8 cellular contexts compared by ENCODE assay signal in the genomic region with DNA sequence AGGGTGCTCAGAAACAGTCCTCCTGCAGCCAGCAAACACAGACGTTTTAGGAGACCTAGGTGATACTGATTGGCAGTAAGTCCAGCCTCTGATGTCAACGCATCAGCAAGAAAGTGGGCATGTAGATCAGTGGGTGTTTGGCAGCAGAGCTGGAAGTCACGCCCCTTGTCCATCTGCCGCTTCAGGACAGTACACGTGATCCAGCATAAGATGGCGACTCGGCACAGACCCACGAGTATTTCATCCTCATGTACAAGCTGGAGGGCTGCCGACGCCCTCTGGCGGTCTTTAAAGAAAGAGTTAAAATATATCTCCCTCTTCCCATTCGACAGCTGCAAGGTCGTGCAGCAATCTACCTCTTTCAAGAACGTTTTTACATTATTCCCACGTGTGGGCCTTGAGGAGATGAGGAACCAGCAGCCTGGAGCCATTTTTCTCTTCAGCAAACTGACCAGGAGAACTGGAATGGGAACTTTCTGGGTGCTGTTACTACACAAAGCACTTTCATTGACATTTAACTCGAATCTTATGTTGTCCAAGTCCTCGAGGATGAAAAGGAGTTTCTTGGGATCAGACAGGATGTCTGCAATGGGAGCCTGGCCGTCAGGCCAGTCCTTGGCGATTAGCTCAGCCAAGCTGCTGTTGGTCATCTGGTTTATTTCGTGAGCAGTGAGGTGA. TPM values are rescaled to one million over a fixed set of nuclear protein-coding genes. Genes with fewer than 3 reads are reported as not detected.
DNase-seq lines count a peak whose midpoint lies in the region; ATAC-seq and TF ChIP-seq lines count a peak whose summit lies in the region.

No MANE protein-coding gene starts in this region.

- intact Hi-C loops in esophagus squamous epithelium (cut with DNase I) = no loop called here
- intact Hi-C loops in ovary (cut with DNase I) = no loop called here
- intact Hi-C loops in activated T-helper 2 cell treated with anti-CD3 and anti-CD28 coated beads, Interferon-gamma antibody, Interleukin-2, Interleukin-4, amounts not matched to agents 10 μg/mL and 5 μg/mL and 100 μg/mL, durations not matched to agents 14 hours and 24 hours and 36 hours (cut with micrococcal nuclease) = loop anchor here (5.0 kb wide), 1 partner anchor 177 kb away; no protein-coding TSS in a partner anchor

- no peak overlapping the region for H3K27ac Mint-ChIP-seq in T-helper 17 cell
- no peak overlapping the region for H3K27ac Mint-ChIP-seq in activated T-helper 2 cell treated with anti-CD3 and anti-CD28 coated beads, Interferon-gamma antibody, Interleukin-2, Interleukin-4, amounts not matched to agents 10 μg/mL and 5 μg/mL and 100 μg/mL, durations not matched to agents 14 hours and 24 hours and 36 hours

- H3K4me1 Mint-ChIP-seq in T-helper 17 cell = no peaks in the 10 kb centered on the region
- H3K4me1 Mint-ChIP-seq in activated T-helper 2 cell treated with anti-CD3 and anti-CD28 coated beads, Interferon-gamma antibody, Interleukin-2, Interleukin-4, amounts not matched to agents 10 μg/mL and 5 μg/mL and 100 μg/mL, durations not matched to agents 14 hours and 24 hours and 36 hours (ENCODE audit: low read depth) = no peaks in the 10 kb centered on the region

- peaks cover 54% of the 10 kb centered on the region for H3K9me3 Mint-ChIP-seq in activated T-helper 2 cell treated with anti-CD3 and anti-CD28 coated beads, Interferon-gamma antibody, Interleukin-2, Interleukin-4, amounts not matched to agents 10 μg/mL and 5 μg/mL and 100 μg/mL, durations not matched to agents 14 hours and 24 hours and 36 hours

- peak; percentile 7 for DNase-seq in GM19238 (ENCODE audit: insufficient read length, low spot score)
- peak; percentile 77 for DNase-seq in NCI-H187 treated with DMSO at 0.1 percent for 48 hours (lab: John Stamatoyannopoulos, UW)
- no peak for DNase-seq in T-helper 17 cell
- peak; percentile 21 for DNase-seq in esophagus squamous epithelium (lab: John Stamatoyannopoulos, UW)
- peak; percentile 15 to 66 (median 27) for DNase-seq in ovary
- no peak for DNase-seq in activated T-helper 2 cell treated with anti-CD3 and anti-CD28 coated beads, Interferon-gamma antibody, Interleukin-2, Interleukin-4, amounts not matched to agents 10 μg/mL and 5 μg/mL and 100 μg/mL, durations not matched to agents 14 hours and 24 hours and 36 hours (ENCODE audit: low spot score)

- H3K4me3 ChIP-seq in esophagus squamous epithelium (no peak overlapping the region), ovary (no peak overlapping the region)

- 38 to 41% methylated on average over 16 to 19 of the region's 20 CpGs for WGBS in esophagus squamous epithelium, 2 donors
- 22 to 30% (median 28%) methylated on average over 20 of the region's 20 CpGs for WGBS in ovary, 3 donors

- H3K9me3 ChIP-seq in T-helper 17 cell (ENCODE audit: control insufficient read depth, low read length, poor library complexity, severe bottlenecking) (no peaks in the 10 kb centered on the region), esophagus squamous epithelium (no peaks in the 10 kb centered on the region), ovary (no peaks in the 10 kb centered on the region)

- peaks cover 22% of the 10 kb centered on the region for H3K27me3 Mint-ChIP-seq in T-helper 17 cell
- no peaks in the 10 kb centered on the region for H3K27me3 Mint-ChIP-seq in activated T-helper 2 cell treated with anti-CD3 and anti-CD28 coated beads, Interferon-gamma antibody, Interleukin-2, Interleukin-4, amounts not matched to agents 10 μg/mL and 5 μg/mL and 100 μg/mL, durations not matched to agents 14 hours and 24 hours and 36 hours (ENCODE audit: low read depth)

- H3K36me3 ChIP-seq in esophagus squamous epithelium (no peaks in the 10 kb centered on the region), ovary (no peaks in the 10 kb centered on the region)

- TF ChIP-seq POLR2A in esophagus squamous epithelium (IDR thresholded peaks at IDR 0.05) (no peak), ovary (IDR thresholded peaks at IDR 0.05) (no peak)

- no peak for TF ChIP-seq EP300 in ovary (IDR thresholded peaks at IDR 0.05)

- H3K27ac ChIP-seq in C4-2B (no peak overlapping the region), esophagus squamous epithelium (no peak overlapping the region), ovary (no peak overlapping the region)

- peak; percentile 32 for ATAC-seq in T-helper 17 cell
- ATAC-seq in GM19328 (IDR thresholded peaks at IDR 0.05; ENCODE audit: unreplicated experiment) = no peak

- TF ChIP-seq CTCF in C4-2B (conservative IDR thresholded peaks at IDR 0.05) (peak; percentile 81), esophagus squamous epithelium (IDR thresholded peaks at IDR 0.05) (peak in 2 of 6 experiments; percentile 29 to 46), ovary (IDR thresholded peaks at IDR 0.05) (no peak)

- H3K4me3 Mint-ChIP-seq in T-helper 17 cell = no peak overlapping the region
- no peak overlapping the region for H3K4me3 Mint-ChIP-seq in activated T-helper 2 cell treated with anti-CD3 and anti-CD28 coated beads, Interferon-gamma antibody, Interleukin-2, Interleukin-4, amounts not matched to agents 10 μg/mL and 5 μg/mL and 100 μg/mL, durations not matched to agents 14 hours and 24 hours and 36 hours (ENCODE audit: low read depth)

- no peaks in the 10 kb centered on the region for H3K4me1 ChIP-seq in esophagus squamous epithelium
- no peaks in the 10 kb centered on the region for H3K4me1 ChIP-seq in ovary (ENCODE audit: insufficient read depth)

- H3K27me3 ChIP-seq in esophagus squamous epithelium (no peaks in the 10 kb centered on the region), ovary (no peaks in the 10 kb centered on the region)

- H3K36me3 Mint-ChIP-seq in T-helper 17 cell (ENCODE audit: low read depth) = no peaks in the 10 kb centered on the region
- H3K36me3 Mint-ChIP-seq in activated T-helper 2 cell treated with anti-CD3 and anti-CD28 coated beads, Interferon-gamma antibody, Interleukin-2, Interleukin-4, amounts not matched to agents 10 μg/mL and 5 μg/mL and 100 μg/mL, durations not matched to agents 14 hours and 24 hours and 36 hours (ENCODE audit: low read depth) = no peaks in the 10 kb centered on the region

RNA-seq across cellular contexts. Expression of gene NLRP11, which starts 22.3 kb away (rescaled TPM):
- not detected for total RNA-seq in T-helper 17 cell
- not detected for total RNA-seq in esophagus squamous epithelium
- under 1 TPM in 6 of 7 donors, not detected in 1; 0.08 to 0.62 (median 0.42) TPM for total RNA-seq in ovary
- polyA plus RNA-seq in ovary = under 1 TPM; 0.13 to 0.51 TPM
- not detected in 2 replicates for total RNA-seq in activated T-helper 2 cell treated with anti-CD3 and anti-CD28 coated beads, Interferon-gamma antibody, Interleukin-2, Interleukin-4, amounts not matched to agents 10 μg/mL and 5 μg/mL and 100 μg/mL, durations not matched to agents 14 hours and 24 hours and 36 hours

RNA-seq across cellular contexts. Expression of gene NLRP4, which starts 26.8 kb away (rescaled TPM):
- not detected for total RNA-seq in T-helper 17 cell
- under 1 TPM in 1 of 4 donors, not detected in 3; 0.30 TPM for total RNA-seq in esophagus squamous epithelium
- total RNA-seq in ovary = not detected
- 1 to 10 TPM in 1 of 2 donors, under 1 TPM in 1; 0.37 to 1.5 TPM for polyA plus RNA-seq in ovary
- not detected in 2 replicates for total RNA-seq in activated T-helper 2 cell treated with anti-CD3 and anti-CD28 coated beads, Interferon-gamma antibody, Interleukin-2, Interleukin-4, amounts not matched to agents 10 μg/mL and 5 μg/mL and 100 μg/mL, durations not matched to agents 14 hours and 24 hours and 36 hours

RNA-seq across cellular contexts. Expression of gene RFPL4AL1, which starts 40.6 kb away (rescaled TPM):
- not detected for total RNA-seq in T-helper 17 cell
- not detected for total RNA-seq in esophagus squamous epithelium
- under 1 TPM in 1 of 7 donors, not detected in 6; 0.54 TPM for total RNA-seq in ovary
- not detected for polyA plus RNA-seq in ovary
- total RNA-seq in activated T-helper 2 cell treated with anti-CD3 and anti-CD28 coated beads, Interferon-gamma antibody, Interleukin-2, Interleukin-4, amounts not matched to agents 10 μg/mL and 5 μg/mL and 100 μg/mL, durations not matched to agents 14 hours and 24 hours and 36 hours = not detected in 2 replicates

RNA-seq across cellular contexts. Expression of gene RFPL4A, which starts 50.6 kb away (rescaled TPM):
- total RNA-seq in T-helper 17 cell (not detected), esophagus squamous epithelium (not detected), ovary (not detected)
- polyA plus RNA-seq in ovary = not detected
- total RNA-seq in activated T-helper 2 cell treated with anti-CD3 and anti-CD28 coated beads, Interferon-gamma antibody, Interleukin-2, Interleukin-4, amounts not matched to agents 10 μg/mL and 5 μg/mL and 100 μg/mL, durations not matched to agents 14 hours and 24 hours and 36 hours = not detected in 2 replicates

Comparison
In these comparisons a context has a peak if more than half of its experiments do, and no peak if none do; other contexts are left out.
1. DNase-seq: peak in GM19238 (single experiment), NCI-H187 treated with DMSO at 0.1 percent for 48 hours (single experiment), esophagus squamous epithelium (single experiment) and ovary (5 of 5); none in T-helper 17 cell (0 of 3) and activated T-helper 2 cell treated with anti-CD3 and anti-CD28 coated beads, Interferon-gamma antibody, Interleukin-2, Interleukin-4, amounts not matched to agents 10 μg/mL and 5 μg/mL and 100 μg/mL, durations not matched to agents 14 hours and 24 hours and 36 hours (single experiment).